ENCODE assay signal across 8 cellular contexts in the genomic region with DNA sequence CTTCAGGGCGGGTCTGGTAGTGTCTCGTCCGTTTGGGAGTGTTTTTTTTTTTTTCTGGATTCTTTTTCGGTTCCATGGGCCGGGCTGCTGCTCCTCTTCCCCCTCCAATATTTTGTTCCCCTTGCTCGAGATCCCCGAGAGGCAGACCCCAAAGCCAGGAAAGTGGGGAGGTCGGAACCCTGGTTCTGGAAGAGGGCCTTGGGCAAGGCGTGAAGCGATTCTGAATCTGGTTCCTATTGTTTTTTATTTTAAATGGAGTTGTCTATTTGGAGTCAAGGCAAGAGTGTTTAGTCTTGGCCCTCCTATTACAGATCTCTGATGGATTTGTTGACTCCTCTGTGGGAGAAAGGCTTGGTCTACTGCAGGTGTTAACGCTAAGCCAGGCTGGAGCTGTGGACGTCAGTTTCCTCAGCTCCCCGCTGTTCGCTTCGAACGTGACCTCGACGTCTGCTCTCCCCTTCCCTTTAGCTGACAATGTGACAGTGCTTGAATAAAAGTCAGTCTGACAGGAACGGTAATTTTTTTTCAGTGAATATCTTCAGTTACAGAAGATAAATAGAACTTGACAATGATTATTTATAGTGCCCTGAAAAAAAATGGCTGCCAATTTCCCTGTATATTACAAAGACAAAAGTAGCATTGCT. TPM values are rescaled to one million over a fixed set of nuclear protein-coding genes. Genes with fewer than 3 reads are reported as not detected.
DNase-seq lines count a peak whose midpoint lies in the region; ATAC-seq, FAIRE-seq and TF ChIP-seq lines count a peak whose summit lies in the region.

No MANE protein-coding gene starts in this region.

- in situ Hi-C loops in GM12878 (cut with MboI): no loop called here

- H3K27ac ChIP-seq in GM12878 (ENCODE audit: control insufficient read depth, insufficient read depth): peak overlapping the region; percentile 95
- H3K27ac ChIP-seq in iPS-20b (ENCODE audit: low read length): peak overlapping the region; percentile 68
- H3K27ac ChIP-seq in skeletal muscle tissue (ENCODE audit: low read depth, low read length): peak overlapping the region; percentile 100

- H3K9ac ChIP-seq in GM12878 (ENCODE audit: control insufficient read depth, insufficient read depth, low read length) (peak overlapping the region; percentile 93), iPS-20b (ENCODE audit: low read depth, low read length) (peak overlapping the region; percentile 94), skeletal muscle tissue (ENCODE audit: low read depth in 1 of 3, low read length in 3 of 3) (peak overlapping the region; percentile 99 to 100 (median 100))

- RAD21 ChIA-PET in GM12878 (lab: Charles Lee; ENCODE audit: unreplicated experiment): interaction anchor here (0.5 to 2.1 kb wide), 4 partner anchors 157 to 562 kb away, joined by 3 to 12 read pairs (median 3); no protein-coding TSS in a partner anchor

- TSS peak; percentile 97 for BruUV-seq in GM12878 (replicated peaks; lab: Mats Ljungman, UMichigan)

- peak overlapping the region; percentile 63 for H3K4me2 ChIP-seq in GM12878 (ENCODE audit: control insufficient read depth, insufficient read depth)

- H3K4me1 ChIP-seq in GM12878 (ENCODE audit: control insufficient read depth, insufficient read depth, low read length) (no peaks in the 10 kb centered on the region), iPS-20b (ENCODE audit: insufficient read depth, low read length) (no peaks in the 10 kb centered on the region), skeletal muscle tissue (ENCODE audit: control insufficient read depth in 3 of 3, insufficient read depth in 3 of 3, low read length in 3 of 3) (peaks cover 0 to 24% (median 12%) of the 10 kb centered on the region in 3 donors)

- TF ChIP-seq EP300 in GM12878 (IDR thresholded peaks at IDR 0.05; ENCODE audit: borderline replicate concordance in 1 of 2, control insufficient read depth in 1 of 2, low read depth in 2 of 2, low read length in 2 of 2): no peak

- H3K36me3 ChIP-seq in GM12878 (ENCODE audit: control insufficient read depth in 2 of 2, insufficient read depth in 2 of 2, low read length in 1 of 2): no peaks in the 10 kb centered on the region
- H3K36me3 ChIP-seq in iPS-20b (ENCODE audit: insufficient read depth, low read depth, low read length): no peaks in the 10 kb centered on the region
- no peaks in the 10 kb centered on the region for H3K36me3 ChIP-seq in skeletal muscle tissue (ENCODE audit: control insufficient read depth in 3 of 3, insufficient read depth in 3 of 3, low read length in 3 of 3)

- POLR2A ChIA-PET in GM12878 (lab: Charles Lee): interaction anchor here (0.6 to 0.7 kb wide), 2 partner anchors 180 to 1030 kb away, joined by 3 to 8 read pairs; no protein-coding TSS in a partner anchor

- CTCF ChIA-PET in GM12878 (lab: Yijun Ruan, JAX): interaction anchor here (0.7 to 8.0 kb wide), 8 partner anchors 9 to 693 kb away, joined by 3 to 174 read pairs (median 4); no protein-coding TSS in a partner anchor

- no peaks in the 10 kb centered on the region for H4K20me1 ChIP-seq in GM12878 (ENCODE audit: control insufficient read depth, insufficient read depth)

- no peaks in the 10 kb centered on the region for H3K9me3 ChIP-seq in GM12878 (replicated peaks; ENCODE audit: control insufficient read depth, insufficient read depth, low read length)
- no peaks in the 10 kb centered on the region for H3K9me3 ChIP-seq in iPS-20b (ENCODE audit: insufficient read depth, low read depth, low read length)
- H3K9me3 ChIP-seq in skeletal muscle tissue (ENCODE audit: control insufficient read depth in 3 of 3, low read length in 3 of 3): no peaks in the 10 kb centered on the region

- H2AFZ ChIP-seq in GM12878 (ENCODE audit: control insufficient read depth, low read depth, low read length): peak overlapping the region; percentile 68

- H3K27me3 ChIP-seq in GM12878 (replicated peaks in 1 of 2; ENCODE audit: control insufficient read depth in 2 of 2, insufficient read depth in 2 of 2, low read length in 1 of 2) (no peaks in the 10 kb centered on the region), iPS-20b (ENCODE audit: insufficient read depth, low read length) (no peaks in the 10 kb centered on the region), skeletal muscle tissue (ENCODE audit: control insufficient read depth in 3 of 3, insufficient read depth in 3 of 3, low read length in 3 of 3) (no peaks in the 10 kb centered on the region)

- no peak for TF ChIP-seq RAD21 in GM12878 (IDR thresholded peaks at IDR 0.05; ENCODE audit: insufficient read depth, low read depth, low read length)

- TF ChIP-seq CTCF in GM12878 (IDR thresholded peaks at IDR 0.05 in 2 of 3, conservative IDR thresholded peaks at IDR 0.05 in 1 of 3; ENCODE audit: control insufficient read depth in 2 of 3, extremely low read depth in 1 of 3, insufficient read depth in 1 of 3, low read depth in 3 of 3, low read length in 3 of 3): no peak

- WGBS in GM12878 (ENCODE audit: insufficient coverage, insufficient replicate concordance, low lambda C conversion rate, missing lambda C conversion rate): 1% methylated on average over 19 of the region's 19 CpGs

- peaks cover 23% of the 10 kb centered on the region for H3K79me2 ChIP-seq in GM12878 (ENCODE audit: control insufficient read depth, insufficient read depth, low read length)

- intact Hi-C loops in GM12878 (cut with micrococcal nuclease; ENCODE audit: unreplicated experiment): loop anchor here (5.0 to 10.0 kb wide), 2 partner anchors 560 to 592 kb away; no protein-coding TSS in a partner anchor

- SMC1A ChIA-PET in GM12878 (lab: Charles Lee; ENCODE audit: uncharacterized antibody, unreplicated experiment): interaction anchor here (1.3 to 1.8 kb wide), 4 partner anchors 29 to 194 kb away, joined by 3 to 14 read pairs (median 5); no protein-coding TSS in a partner anchor

- TF ChIP-seq POLR2A in GM12878 (IDR thresholded peaks at IDR 0.05; ENCODE audit: low read depth, low read length): no peak

- H3K4me3 ChIP-seq in GM12878: peak overlapping the region; percentile 78
- peak overlapping the region; percentile 93 for H3K4me3 ChIP-seq in iPS-20b (ENCODE audit: low read length)
- peak overlapping the region; percentile 84 to 94 (median 91) for H3K4me3 ChIP-seq in skeletal muscle tissue (ENCODE audit: low read length in 3 of 3)

- ATAC-seq in GM12878 (peak; percentile 14), HG02759 (IDR thresholded peaks at IDR 0.05; ENCODE audit: unreplicated experiment) (no peak), HG02610 (IDR thresholded peaks at IDR 0.05; ENCODE audit: unreplicated experiment) (no peak)

- no peak for FAIRE-seq in GM12878 (lab: Jason Lieb, UNC)

- DNase-seq in CMK (ENCODE audit: low read depth) (peak; percentile 15), HuH-7.5 (ENCODE audit: low spot score) (peak; percentile 27), SKM-1 treated with dmso at 0.1 percent for 144 hours (lab: John Stamatoyannopoulos, UW; ENCODE audit: unreplicated experiment) (peak; percentile 35), GM12878 (ENCODE audit: low read depth, low spot score) (peak; percentile 25)

TF ChIP-seq in GM12878, 131 proteins besides CTCF, POLR2A, EP300 and RAD21 (continues in another document):
- TF ChIP-seq SMAD5 (IDR thresholded peaks at IDR 0.05; ENCODE audit: low read depth) (no peak), HDAC2 (IDR thresholded peaks at IDR 0.05) (no peak)

RNA-seq across cellular contexts. Expression of a gene that starts 0.7 kb away (rescaled TPM):
- total RNA-seq in GM12878 (2013; cell fraction: nucleolus; rRNA removed): 26.2 and 31.4 TPM in 2 replicates
- total RNA-seq in GM12878 (2014; rRNA removed): 3.7 and 4.9 TPM in 2 replicates
- 4.5 and 4.8 TPM in 2 replicates for total RNA-seq in GM12878 (2014; rRNA removed; fragmentation: Illumina TruSeq; extraction: Trizol)
- total RNA-seq in GM12878 (2021): 2.8 and 3.6 TPM in 2 replicates
- polyA plus RNA-seq in GM12878 (2011; ENCODE audit: low read depth): 2.1 TPM
- 6.7 and 9.3 TPM in 2 replicates for polyA plus RNA-seq in GM12878 (2011; rRNA removed)
- 2.6 and 3.6 TPM in 2 replicates for polyA plus RNA-seq in GM12878 (2011; cell fraction: cytosol; rRNA removed)
- 8.1 and 10.4 TPM in 2 replicates for polyA plus RNA-seq in GM12878 (2011; cell fraction: nucleus; rRNA removed)
- 2.2 and 2.8 TPM in 2 replicates for polyA plus RNA-seq in GM12878 (2012)
- 5.4 and 7.8 TPM in 2 replicates for polyA plus RNA-seq in GM12878 (2014; fragmentation: Illumina TruSeq; extraction: Trizol)
- polyA plus RNA-seq in GM12878 (2014; fragmentation: Nextera tagmentation; extraction: Ambion mirVana): 1 to 10 TPM in 1 of 2 experiments, under 1 TPM in 1; 0.95 to 1.3 TPM
- 3.7 and 9.6 TPM in 2 replicates for polyA plus RNA-seq in GM12878 (2014; rRNA removed)
- polyA plus RNA-seq in GM12878 (2016; fragmentation: Nextera tagmentation; extraction: Ambion mirVana): 1 to 10 TPM; 2.9 TPM
- 4.5 and 6.4 TPM in 2 replicates for polyA minus RNA-seq in GM12878 (2011; rRNA and poly(A)+ RNA removed)
- polyA minus RNA-seq in GM12878 (2011; cell fraction: cytosol; rRNA and poly(A)+ RNA removed): 1.7 and 2.4 TPM in 2 replicates
- polyA minus RNA-seq in GM12878 (2011; cell fraction: nucleus; rRNA and poly(A)+ RNA removed): 5.7 and 6.8 TPM in 2 replicates
- total RNA-seq in skeletal muscle tissue: 8.4 TPM

RNA-seq across cellular contexts. Expression of a gene that starts 52.4 kb away (rescaled TPM):
- 60.6 and 79.4 TPM in 2 replicates for total RNA-seq in GM12878 (2013; cell fraction: nucleolus; rRNA removed)
- total RNA-seq in GM12878 (2014; rRNA removed) (58.9 and 75.6 TPM in 2 replicates), GM12878 (2014; rRNA removed; fragmentation: Illumina TruSeq; extraction: Trizol) (44.9 and 47.5 TPM in 2 replicates), GM12878 (2021) (88.2 and 102 TPM in 2 replicates), skeletal muscle tissue (13.6 TPM)
- polyA plus RNA-seq in GM12878 (2011; ENCODE audit: low read depth): 37.7 TPM
- polyA plus RNA-seq in GM12878 (2011; rRNA removed) (31.0 and 53.2 TPM in 2 replicates), GM12878 (2014; fragmentation: Illumina TruSeq; extraction: Trizol) (44.4 and 72.7 TPM in 2 replicates), GM12878 (2014; fragmentation: Nextera tagmentation; extraction: Ambion mirVana) (1 to 10 TPM; 2.8 to 8.6 TPM), GM12878 (2014; rRNA removed) (90.5 and 107 TPM in 2 replicates), GM12878 (2016; fragmentation: Nextera tagmentation; extraction: Ambion mirVana) (10 to 100 TPM; 13.2 to 17.2 TPM)
- polyA plus RNA-seq in GM12878 (2011; cell fraction: cytosol; rRNA removed): 63.0 and 77.4 TPM in 2 replicates
- polyA plus RNA-seq in GM12878 (2011; cell fraction: nucleus; rRNA removed): 194 and 225 TPM in 2 replicates
- 70.8 and 89.9 TPM in 2 replicates for polyA plus RNA-seq in GM12878 (2012)
- 97.7 and 107 TPM in 2 replicates for polyA minus RNA-seq in GM12878 (2011; rRNA and poly(A)+ RNA removed)
- 27.8 and 33.1 TPM in 2 replicates for polyA minus RNA-seq in GM12878 (2011; cell fraction: cytosol; rRNA and poly(A)+ RNA removed)
- polyA minus RNA-seq in GM12878 (2011; cell fraction: nucleus; rRNA and poly(A)+ RNA removed): 30.9 and 55.5 TPM in 2 replicates
